ENCODE assay signal across 26 cellular contexts in the genomic region with DNA sequence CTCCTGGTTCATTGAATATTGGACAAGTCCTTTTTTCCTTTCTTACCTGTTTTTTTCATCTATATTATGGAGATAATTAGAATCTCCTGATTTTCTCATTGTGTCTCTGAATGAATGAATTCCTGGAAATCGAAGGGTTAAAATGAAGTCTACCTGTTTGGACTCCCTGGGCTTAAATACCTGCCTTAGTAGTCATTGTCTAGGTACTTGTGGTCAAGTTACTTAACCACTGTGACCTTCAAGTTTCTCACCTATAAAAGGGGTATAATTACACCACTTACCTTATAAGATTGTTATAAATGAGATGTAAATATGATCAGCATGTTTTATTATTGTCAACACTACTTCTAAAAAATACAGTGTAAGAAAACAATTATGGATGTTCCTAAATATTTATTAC.
"Had no signal": no experiment of that assay in that cellular context is flagged by ENCODE, and none has a peak within 500 bp of the region (broad histone marks: within the 10 kb centered on the region; RNA-seq: fewer than 3 reads in every experiment).

No MANE protein-coding gene starts in this region.

- H3K27ac Mint-ChIP-seq: activated CD4-positive, alpha-beta T cell treated with anti-CD3 and anti-CD28 coated beads for 36 hours; activated naive CD8-positive, alpha-beta T cell; activated T-cell treated with anti-CD3 and anti-CD28 coated beads, Interleukin-2, amount 50 U/mL, for 72 hours; brain; naive B cell; nephron progenitor cell had no signal

- ATAC-seq: activated CD4-positive, alpha-beta T cell treated with anti-CD3 and anti-CD28 coated beads for 36 hours; activated T-cell treated with anti-CD3 and anti-CD28 coated beads, Interleukin-2, amount 50 U/mL, for 72 hours; heart right ventricle; right lobe of liver; stimulated activated naive CD8-positive, alpha-beta T cell treated with anti-CD3 and anti-CD28 coated beads, Interleukin-15, Interleukin-2, amounts not matched to agents 100 U/mL and 50 U/mL, for 24 hours had no signal

- H3K9me3 Mint-ChIP-seq: activated T-cell treated with anti-CD3 and anti-CD28 coated beads, Interleukin-2, amount 50 U/mL, for 72 hours had no signal

- H3K4me3 ChIP-seq: adrenal gland, ascending aorta, esophagus muscularis mucosa, heart right ventricle, left ventricle myocardium inferior, lung, right lobe of liver, testis, transverse colon had no signal

- H3K27me3 Mint-ChIP-seq: activated CD4-positive, alpha-beta T cell treated with anti-CD3 and anti-CD28 coated beads for 36 hours; activated naive CD8-positive, alpha-beta T cell; brain; naive B cell had no signal

- H3K4me1 ChIP-seq: adrenal gland, ascending aorta, esophagus muscularis mucosa, left ventricle myocardium inferior, testis, transverse colon had no signal

- H3K27ac ChIP-seq: adrenal gland, ascending aorta, esophagus muscularis mucosa, heart right ventricle, left ventricle myocardium inferior, neutrophil, right lobe of liver, testis, transverse colon had no signal

- H3K27me3 ChIP-seq: adrenal gland, ascending aorta, esophagus muscularis mucosa, heart right ventricle, neutrophil, right lobe of liver, testis, transverse colon had no signal

- DNase-seq: activated CD4-positive, alpha-beta T cell treated with anti-CD3 and anti-CD28 coated beads for 36 hours; activated CD4-positive, alpha-beta T cell treated with anti-CD3 and anti-CD28 coated beads, Interleukin-2, amount 50 U/mL, for 4 hours; activated CD4-positive, CD25-positive, alpha-beta regulatory T cell; activated effector memory CD4-positive, alpha-beta T cell treated with Interleukin-2 at 50 U/mL for 16 hours; activated naive CD4-positive, alpha-beta T cell treated with Interleukin-2 at 50 U/mL for 16 hours; activated T-cell treated with anti-CD3 and anti-CD28 coated beads for 4 hours; activated T-cell treated with anti-CD3 and anti-CD28 coated beads, Interleukin-2, amount 50 U/mL, for 72 hours; adrenal gland; caudate nucleus; cortex of kidney; foreskin melanocyte; heart right ventricle; left ventricle myocardium inferior; naive B cell; nephron progenitor cell; right lobe of liver; stimulated activated CD4-positive, alpha-beta T cell treated with anti-CD3 and anti-CD28 coated beads, Interleukin-4, amount 100 ng/mL, for 1 hour; stimulated activated naive CD8-positive, alpha-beta T cell treated with anti-CD3 and anti-CD28 coated beads, Interleukin-15, Interleukin-2, amounts not matched to agents 100 U/mL and 50 U/mL, for 24 hours; testis; transverse colon had no signal

- H3K36me3 ChIP-seq: adrenal gland, ascending aorta, esophagus muscularis mucosa, heart right ventricle, left ventricle myocardium inferior, neutrophil, right lobe of liver, transverse colon had no signal

- H3K4me3 Mint-ChIP-seq: activated CD4-positive, alpha-beta T cell treated with anti-CD3 and anti-CD28 coated beads for 36 hours; activated naive CD8-positive, alpha-beta T cell; activated T-cell treated with anti-CD3 and anti-CD28 coated beads, Interleukin-2, amount 50 U/mL, for 72 hours; brain; naive B cell; nephron progenitor cell had no signal

- H3K9me3 ChIP-seq: adrenal gland, neutrophil, right lobe of liver, testis had no signal

- H3K36me3 Mint-ChIP-seq: brain had no signal

- H3K4me1 Mint-ChIP-seq: activated CD4-positive, alpha-beta T cell treated with anti-CD3 and anti-CD28 coated beads for 36 hours; brain; nephron progenitor cell had no signal
